ENCODE assay signal across 8 cellular contexts in genomic region chr4:118270492-118270891, GRCh38.
DNase-seq lines count a peak whose midpoint lies in the region; ATAC-seq and TF ChIP-seq lines count a peak whose summit lies in the region.

No MANE protein-coding gene starts in this region.

- H3K9me3 Mint-ChIP-seq in CD4-positive, CD25-positive, alpha-beta regulatory T cell, result peaks cover 0 to 2% (median 0%) of the 10 kb centered on the region in 7 donors
- no peaks in the 10 kb centered on the region for H3K9me3 Mint-ChIP-seq in activated T-helper 17 cell treated with anti-CD3 and anti-CD28 coated beads, Interleukin-2, amount 50 U/mL, for 72 hours

- H3K4me3 ChIP-seq in CD4-positive, CD25-positive, alpha-beta regulatory T cell (ENCODE audit: low read depth, low read length), result no peak overlapping the region
- H3K4me3 ChIP-seq in esophagus squamous epithelium, result no peak overlapping the region

- no peak overlapping the region for H3K4me3 Mint-ChIP-seq in CD4-positive, CD25-positive, alpha-beta regulatory T cell
- no peak overlapping the region for H3K4me3 Mint-ChIP-seq in activated T-helper 17 cell treated with anti-CD3 and anti-CD28 coated beads, Interleukin-2, amount 50 U/mL, for 72 hours

- H3K27me3 Mint-ChIP-seq in CD4-positive, CD25-positive, alpha-beta regulatory T cell, result peaks cover 19% of the 10 kb centered on the region
- H3K27me3 Mint-ChIP-seq in activated T-helper 17 cell treated with anti-CD3 and anti-CD28 coated beads, Interleukin-2, amount 50 U/mL, for 72 hours, result no peaks in the 10 kb centered on the region

- ATAC-seq in CD4-positive, CD25-positive, alpha-beta regulatory T cell (ENCODE audit: low read depth in 2 of 2), result peak in 1 of 2 donors; percentile 55
- peak; percentile 67 for ATAC-seq in GM18870 (IDR thresholded peaks at IDR 0.05; ENCODE audit: unreplicated experiment)
- ATAC-seq in activated T-helper 17 cell treated with anti-CD3 and anti-CD28 coated beads, Interleukin-2, amount 50 U/mL, for 72 hours (replicated peaks), result no peak

- no peak overlapping the region for H3K27ac Mint-ChIP-seq in CD4-positive, CD25-positive, alpha-beta regulatory T cell
- no peak overlapping the region for H3K27ac Mint-ChIP-seq in activated T-helper 17 cell treated with anti-CD3 and anti-CD28 coated beads, Interleukin-2, amount 50 U/mL, for 72 hours

- H3K36me3 Mint-ChIP-seq in CD4-positive, CD25-positive, alpha-beta regulatory T cell, result no peaks in the 10 kb centered on the region
- H3K36me3 Mint-ChIP-seq in activated T-helper 17 cell treated with anti-CD3 and anti-CD28 coated beads, Interleukin-2, amount 50 U/mL, for 72 hours (ENCODE audit: low read depth), result no peaks in the 10 kb centered on the region

- TF ChIP-seq POLR2A in esophagus squamous epithelium (IDR thresholded peaks at IDR 0.05), result no peak

- TF ChIP-seq CTCF in esophagus squamous epithelium (IDR thresholded peaks at IDR 0.05), result peak; percentile 32 to 64 (median 52)

- in situ Hi-C loops in SK-MEL-5 (cut with HindIII; ENCODE audit: low pct_unique_long_range_greater_than_20kb, low sequenced_read_pairs), result no loop called here

- H3K27me3 ChIP-seq in CD4-positive, CD25-positive, alpha-beta regulatory T cell (ENCODE audit: control insufficient read depth, insufficient read depth, low read length), result peaks cover 10% of the 10 kb centered on the region
- peaks cover 0 to 15% (median 0%) of the 10 kb centered on the region in 4 donors for H3K27me3 ChIP-seq in esophagus squamous epithelium

- no peaks in the 10 kb centered on the region for H3K4me1 ChIP-seq in CD4-positive, CD25-positive, alpha-beta regulatory T cell (ENCODE audit: control insufficient read depth, insufficient read depth, low read length, poor library complexity, severe bottlenecking)
- peaks cover 0 to 3% (median 0%) of the 10 kb centered on the region in 3 donors for H3K4me1 ChIP-seq in esophagus squamous epithelium

- no peaks in the 10 kb centered on the region for H3K36me3 ChIP-seq in CD4-positive, CD25-positive, alpha-beta regulatory T cell (ENCODE audit: control insufficient read depth, insufficient read depth, low read length)
- no peaks in the 10 kb centered on the region for H3K36me3 ChIP-seq in esophagus squamous epithelium

- peak in 2 of 3 donors; percentile 48 to 76 for DNase-seq in CD4-positive, CD25-positive, alpha-beta regulatory T cell
- DNase-seq in HT1080 (ENCODE audit: low read depth), result peak; percentile 26
- DNase-seq in SK-MEL-5 (ENCODE audit: low read depth, low spot score), result peak; percentile 53
- no peak for DNase-seq in esophagus squamous epithelium (lab: John Stamatoyannopoulos, UW)
- DNase-seq in putamen (ENCODE audit: low spot score), result peak; percentile 37
- DNase-seq in D341Med (ENCODE audit: low spot score), result no peak

- H3K4me1 Mint-ChIP-seq in CD4-positive, CD25-positive, alpha-beta regulatory T cell, result peaks cover 0 to 13% (median 2%) of the 10 kb centered on the region in 4 donors
- no peaks in the 10 kb centered on the region for H3K4me1 Mint-ChIP-seq in activated T-helper 17 cell treated with anti-CD3 and anti-CD28 coated beads, Interleukin-2, amount 50 U/mL, for 72 hours

- intact Hi-C loops in esophagus squamous epithelium (cut with DNase I), result no loop called here

- 0 to 3% methylated on average over 2 of the region's 2 CpGs for WGBS in esophagus squamous epithelium, 2 donors

- H3K9me3 ChIP-seq in CD4-positive, CD25-positive, alpha-beta regulatory T cell (ENCODE audit: control insufficient read depth in 2 of 2, low read length in 2 of 2), result no peaks in the 10 kb centered on the region
- no peaks in the 10 kb centered on the region for H3K9me3 ChIP-seq in esophagus squamous epithelium

- no peak overlapping the region for H3K27ac ChIP-seq in CD4-positive, CD25-positive, alpha-beta regulatory T cell (ENCODE audit: insufficient read depth, low read length, poor library complexity, severe bottlenecking)
- H3K27ac ChIP-seq in esophagus squamous epithelium, result no peak overlapping the region

Comparison
In these comparisons a context has a peak if more than half of its experiments do, and no peak if none do; other contexts are left out.
1. DNase-seq: peak in CD4-positive, CD25-positive, alpha-beta regulatory T cell (2 of 3), HT1080 (single experiment), SK-MEL-5 (single experiment) and putamen (single experiment); none in esophagus squamous epithelium (single experiment) and D341Med (single experiment).